ENCODE assay signal across 14 cellular contexts in the genomic region with DNA sequence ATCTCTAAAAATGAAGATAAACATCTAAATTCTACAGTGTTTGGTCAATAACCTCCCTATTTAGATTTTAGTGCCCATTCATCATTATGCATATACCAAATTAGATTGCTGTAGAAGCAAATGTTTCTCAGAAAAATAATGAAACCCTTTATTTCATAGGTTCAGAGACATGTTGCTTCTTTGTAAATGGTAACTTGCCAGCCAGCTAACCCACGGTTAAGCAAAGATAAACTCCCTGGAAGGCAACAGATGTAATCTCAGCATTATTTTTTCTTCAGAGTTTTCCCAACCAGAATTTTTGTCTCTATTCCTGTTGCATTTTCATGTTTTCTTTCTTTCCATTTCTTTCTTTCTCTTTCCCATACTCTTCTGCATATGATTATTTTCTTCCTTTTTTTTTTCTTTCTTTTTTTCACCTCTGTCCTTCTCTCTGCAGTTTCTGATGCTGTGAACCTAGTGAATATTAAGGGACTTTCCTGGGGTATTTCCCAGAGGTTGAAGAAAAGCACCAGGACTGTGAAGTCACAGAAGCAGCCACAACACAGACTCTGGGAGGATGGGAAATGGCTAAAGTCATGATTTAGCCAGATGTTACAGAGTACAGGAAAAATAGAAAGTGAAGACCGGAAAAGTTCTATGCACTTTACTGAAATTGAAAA. TPM values are rescaled to one million over a fixed set of nuclear protein-coding genes. Genes with fewer than 3 reads are reported as not detected.
A peak's percentile ranks its signal among the peaks of the same experiment; 100 is the strongest.
DNase-seq lines count a peak whose midpoint lies in the region; ATAC-seq and TF ChIP-seq lines count a peak whose summit lies in the region.
"Had no signal": no experiment of that assay in that cellular context is flagged by ENCODE, and none has a peak within 500 bp of the region (broad histone marks: within the 10 kb centered on the region; RNA-seq: fewer than 3 reads in every experiment).

No MANE protein-coding gene starts in this region.

- TF ChIP-seq CTCF in GM23338 (conservative IDR thresholded peaks at IDR 0.05; ENCODE audit: low read depth in 2 of 2): no peak
- no peak for TF ChIP-seq CTCF in heart right ventricle (IDR thresholded peaks at IDR 0.05)

- H3K27ac ChIP-seq in GM23338 (ENCODE audit: low read depth) (no peak overlapping the region), heart right ventricle (no peak overlapping the region)
- H3K27ac ChIP-seq: 22Rv1 had no signal

- no peak overlapping the region for H3K4me2 ChIP-seq in GM23338

- no peaks in the 10 kb centered on the region for H3K9me3 Mint-ChIP-seq in GM23338
- H3K9me3 Mint-ChIP-seq in stimulated activated naive B cell treated with anti-CD40 and anti-IgM and Interleukin-4, amounts not matched to agents 10 μg/mL and 1 μg/mL and 100 μg/mL, for 72 hours: no peaks in the 10 kb centered on the region

- no peaks in the 10 kb centered on the region for H3K9me3 ChIP-seq in heart right ventricle

- no peak overlapping the region for H2AFZ ChIP-seq in GM23338

- peaks cover 2% of the 10 kb centered on the region for H3K27me3 Mint-ChIP-seq in GM23338 (ENCODE audit: insufficient read depth, low read depth, poor library complexity)
- no peaks in the 10 kb centered on the region for H3K27me3 Mint-ChIP-seq in stimulated activated naive B cell treated with anti-CD40 and anti-IgM and Interleukin-4, amounts not matched to agents 10 μg/mL and 1 μg/mL and 100 μg/mL, for 72 hours
- H3K27me3 Mint-ChIP-seq: activated CD4-positive, alpha-beta memory T cell treated with anti-CD3 and anti-CD28 coated beads, Interleukin-2, amount 10 ng/mL, durations not matched to agents 7 days and 5 days; naive B cell had no signal

- H3K36me3 ChIP-seq in GM23338 (ENCODE audit: insufficient read depth): no peaks in the 10 kb centered on the region
- H3K36me3 ChIP-seq in heart right ventricle: no peaks in the 10 kb centered on the region

- WGBS in heart right ventricle, 2 donors: 39 to 46% methylated on average over 2 of the region's 2 CpGs

- no peaks in the 10 kb centered on the region for H3K9me2 ChIP-seq in GM23338 (ENCODE audit: insufficient read depth)

- H3K4me1 ChIP-seq in GM23338 (ENCODE audit: insufficient read depth) (no peaks in the 10 kb centered on the region), heart right ventricle (peaks cover 0 to 19% (median 12%) of the 10 kb centered on the region in 9 donors)

- H3K4me1 Mint-ChIP-seq in GM23338: peaks cover 9% of the 10 kb centered on the region; the same call in 1 of the 3 replicates
- H3K4me1 Mint-ChIP-seq in stimulated activated naive B cell treated with anti-CD40 and anti-IgM and Interleukin-4, amounts not matched to agents 10 μg/mL and 1 μg/mL and 100 μg/mL, for 72 hours: no peaks in the 10 kb centered on the region
- H3K4me1 Mint-ChIP-seq: activated CD4-positive, alpha-beta memory T cell treated with anti-CD3 and anti-CD28 coated beads, Interleukin-2, amount 10 ng/mL, durations not matched to agents 7 days and 5 days; naive B cell had no signal

- H3K4me3 ChIP-seq in GM23338: no peak overlapping the region
- H3K4me3 ChIP-seq in heart right ventricle: no peak overlapping the region

- peak; percentile 6 for DNase-seq in DMS53 (lab: John Stamatoyannopoulos, UW)
- DNase-seq in DMS53 treated with DMSO at 0.1 percent for 48 hours (lab: John Stamatoyannopoulos, UW; ENCODE audit: unreplicated experiment): no peak
- no peak for DNase-seq in GM23338 (ENCODE audit: low spot score)
- no peak for DNase-seq in stimulated activated naive B cell treated with anti-CD40 and anti-IgM and Interleukin-4, amounts not matched to agents 10 μg/mL and 1 μg/mL and 100 μg/mL, for 72 hours
- no peak for DNase-seq in NCI-H748 treated with DMSO at 0.1 percent for 48 hours (lab: John Stamatoyannopoulos, UW)
- DNase-seq in NCI-H1694 treated with DMSO at 0.1 percent for 48 hours (lab: John Stamatoyannopoulos, UW): no peak
- no peak for DNase-seq in heart right ventricle
- DNase-seq: activated CD4-positive, alpha-beta memory T cell treated with anti-CD3 and anti-CD28 coated beads, Interleukin-2, amount 10 ng/mL, durations not matched to agents 7 days and 5 days; naive B cell; NCI-H526 treated with DMSO at 0.1 percent for 48 hours; SW 1271 had no signal

- H3K27me3 ChIP-seq in GM23338 (ENCODE audit: insufficient read depth) (no peaks in the 10 kb centered on the region), heart right ventricle (no peaks in the 10 kb centered on the region)

- no peaks in the 10 kb centered on the region for H3K79me2 ChIP-seq in GM23338 (replicated peaks; ENCODE audit: insufficient read depth)

- no peak overlapping the region for H3K4me3 Mint-ChIP-seq in GM23338
- no peak overlapping the region for H3K4me3 Mint-ChIP-seq in stimulated activated naive B cell treated with anti-CD40 and anti-IgM and Interleukin-4, amounts not matched to agents 10 μg/mL and 1 μg/mL and 100 μg/mL, for 72 hours
- H3K4me3 Mint-ChIP-seq: activated CD4-positive, alpha-beta memory T cell treated with anti-CD3 and anti-CD28 coated beads, Interleukin-2, amount 10 ng/mL, durations not matched to agents 7 days and 5 days; naive B cell had no signal

- peak overlapping the region; percentile 12; the same call in 1 of the 2 replicates for H3K27ac Mint-ChIP-seq in GM23338
- H3K27ac Mint-ChIP-seq in stimulated activated naive B cell treated with anti-CD40 and anti-IgM and Interleukin-4, amounts not matched to agents 10 μg/mL and 1 μg/mL and 100 μg/mL, for 72 hours: no peak overlapping the region
- H3K27ac Mint-ChIP-seq: activated CD4-positive, alpha-beta memory T cell treated with anti-CD3 and anti-CD28 coated beads, Interleukin-2, amount 10 ng/mL, durations not matched to agents 7 days and 5 days had no signal

- intact Hi-C loops in heart right ventricle (cut with DNase I): loop anchor here in 4 of 10 donors (2.0 to 10.0 kb wide), 4 partner anchors 63 to 247 kb away; a partner anchor contains a TSS

- ATAC-seq in GM23338: no peak
- ATAC-seq in HG03432 (IDR thresholded peaks at IDR 0.05; ENCODE audit: unreplicated experiment): peak; percentile 81
- peak; percentile 36 to 67 for ATAC-seq in stimulated activated naive B cell treated with anti-CD40 and anti-IgM and Interleukin-4, amounts not matched to agents 10 μg/mL and 1 μg/mL and 100 μg/mL, for 72 hours (replicated peaks)
- ATAC-seq in heart right ventricle: no peak

- no peaks in the 10 kb centered on the region for H3K36me3 Mint-ChIP-seq in GM23338 (ENCODE audit: low read depth)
- H3K36me3 Mint-ChIP-seq in stimulated activated naive B cell treated with anti-CD40 and anti-IgM and Interleukin-4, amounts not matched to agents 10 μg/mL and 1 μg/mL and 100 μg/mL, for 72 hours: no peaks in the 10 kb centered on the region
- H3K36me3 Mint-ChIP-seq: naive B cell had no signal

- H3F3A ChIP-seq in GM23338 (replicated peaks; ENCODE audit: low read depth): no peaks in the 10 kb centered on the region

- H4K20me1 ChIP-seq in GM23338 (replicated peaks; ENCODE audit: insufficient read depth): no peaks in the 10 kb centered on the region

TF ChIP-seq in GM23338, 12 proteins besides CTCF, POLR2A, EP300 and RAD21 (continues in another document):
- no peak for TF ChIP-seq CREB1 (CRISPR knock-in tag; IDR thresholded peaks at IDR 0.05; ENCODE audit: low read depth)
- TF ChIP-seq POLR2AphosphoS5 (IDR thresholded peaks at IDR 0.05; ENCODE audit: low read depth): no peak
- TF ChIP-seq ZNF114 (CRISPR knock-in tag; IDR thresholded peaks at IDR 0.05): no peak
- TF ChIP-seq EZH2phosphoT487 (IDR thresholded peaks at IDR 0.05; ENCODE audit: unreplicated experiment): no peak
- TF ChIP-seq, protein P1, sequence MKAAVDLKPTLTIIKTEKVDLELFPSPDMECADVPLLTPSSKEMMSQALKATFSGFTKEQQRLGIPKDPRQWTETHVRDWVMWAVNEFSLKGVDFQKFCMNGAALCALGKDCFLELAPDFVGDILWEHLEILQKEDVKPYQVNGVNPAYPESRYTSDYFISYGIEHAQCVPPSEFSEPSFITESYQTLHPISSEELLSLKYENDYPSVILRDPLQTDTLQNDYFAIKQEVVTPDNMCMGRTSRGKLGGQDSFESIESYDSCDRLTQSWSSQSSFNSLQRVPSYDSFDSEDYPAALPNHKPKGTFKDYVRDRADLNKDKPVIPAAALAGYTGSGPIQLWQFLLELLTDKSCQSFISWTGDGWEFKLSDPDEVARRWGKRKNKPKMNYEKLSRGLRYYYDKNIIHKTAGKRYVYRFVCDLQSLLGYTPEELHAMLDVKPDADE (IDR thresholded peaks at IDR 0.05): no peak
- no peak for TF ChIP-seq NANOG (IDR thresholded peaks at IDR 0.05; ENCODE audit: borderline replicate concordance)

RNA-seq across cellular contexts. Expression of a gene that starts 50.0 kb away (rescaled TPM):
- 0.04 TPM in 1 of 2 replicates, not detected in the other for total RNA-seq in GM23338 (2014; rRNA removed; shearing (Covaris generic))
- polyA plus RNA-seq in GM23338 (2016; fragmentation: Nextera tagmentation; extraction: Ambion mirVana) (not detected in 2 replicates), heart right ventricle (under 1 TPM; under 0.01 to 0.07 TPM)
- total RNA-seq in heart right ventricle: 1 to 10 TPM in 5 of 10 donors, under 1 TPM in 5; 0.18 to 2.6 (median 0.99) TPM
- total RNA-seq: activated CD4-positive, alpha-beta memory T cell treated with anti-CD3 and anti-CD28 coated beads, Interleukin-2, amount 10 ng/mL, durations not matched to agents 7 days and 5 days; H1 had no signal

Comparison
In these comparisons a context has a peak if more than half of its experiments do, and no peak if none do; other contexts are left out.
1. ATAC-seq: peak in HG03432 (single experiment) and stimulated activated naive B cell treated with anti-CD40 and anti-IgM and Interleukin-4, amounts not matched to agents 10 μg/mL and 1 μg/mL and 100 μg/mL, for 72 hours (2 of 2); none in GM23338 (single experiment) and heart right ventricle (0 of 8).